In the genomic region with DNA sequence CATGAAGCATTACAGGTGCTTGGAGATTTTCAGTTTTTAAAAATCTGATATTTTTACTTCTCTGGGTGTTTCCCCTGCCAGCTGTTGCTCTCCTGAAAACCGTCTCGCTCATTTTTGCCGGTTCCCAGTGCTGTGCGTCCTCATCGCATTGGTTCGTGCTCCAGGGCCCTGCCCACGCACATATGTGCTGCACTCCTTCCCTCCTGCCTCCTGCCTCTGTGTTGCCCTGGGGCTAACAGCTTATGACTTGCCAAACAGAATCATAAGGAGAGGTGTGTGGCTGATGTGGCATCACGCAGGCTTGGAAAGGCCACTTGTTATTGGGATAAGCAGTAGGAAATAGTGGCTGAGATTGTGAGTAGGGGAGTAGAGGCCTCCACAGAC, we compare ENCODE assay signal across 10 cellular contexts. TPM values are rescaled to one million over a fixed set of nuclear protein-coding genes. Genes with fewer than 3 reads are reported as not detected.
DNase-seq lines count a peak whose midpoint lies in the region; ATAC-seq and TF ChIP-seq lines count a peak whose summit lies in the region.
"Had no signal": no experiment of that assay in that cellular context is flagged by ENCODE, and none has a peak within 500 bp of the region (broad histone marks: within the 10 kb centered on the region; RNA-seq: fewer than 3 reads in every experiment).

No MANE protein-coding gene starts in this region.

- H3K27me3 ChIP-seq in left ventricle myocardium inferior (ENCODE audit: low read depth) (no peaks in the 10 kb centered on the region), thoracic aorta (replicated peaks; ENCODE audit: insufficient read depth) (no peaks in the 10 kb centered on the region)

- peaks cover 58% of the 10 kb centered on the region for H3K4me1 ChIP-seq in left ventricle myocardium inferior
- peaks cover 36 to 73% of the 10 kb centered on the region in 2 donors for H3K4me1 ChIP-seq in thoracic aorta (ENCODE audit: control insufficient read depth in 1 of 2, low read depth in 2 of 2)

- H3K4me3 ChIP-seq in left ventricle myocardium inferior (peak overlapping the region; percentile 66), thoracic aorta (peak overlapping the region; percentile 38)

- H3K4me3 Mint-ChIP-seq in activated T-cell treated with anti-CD3 and anti-CD28 coated beads, Interleukin-2, amount 50 U/mL, for 24 hours, result peak overlapping the region; percentile 37
- peak overlapping the region; percentile 31 for H3K4me3 Mint-ChIP-seq in activated CD4-positive, alpha-beta memory T cell treated with anti-CD3 and anti-CD28 coated beads, Interleukin-2, amount 10 ng/mL, durations not matched to agents 7 days and 5 days

- DNase-seq in activated T-cell treated with anti-CD3 and anti-CD28 coated beads, Interleukin-2, amount 50 U/mL, for 24 hours, result no peak
- DNase-seq in activated T-cell treated with anti-CD3 and anti-CD28 coated beads, Interleukin-2, amount 50 U/mL, for 1 hour, result no peak
- DNase-seq in activated CD4-positive, alpha-beta memory T cell treated with anti-CD3 and anti-CD28 coated beads, Interleukin-2, amount 10 ng/mL, durations not matched to agents 7 days and 5 days, result no peak
- DNase-seq in left ventricle myocardium inferior, result peak; percentile 50
- no peak for DNase-seq in thoracic aorta (ENCODE audit: low spot score)
- no peak for DNase-seq in DMS53 (lab: John Stamatoyannopoulos, UW)
- no peak for DNase-seq in SK-N-DZ (ENCODE audit: low spot score)
- DNase-seq: HCEC 1CT, NCI-H1436 had no signal

- H3K27ac ChIP-seq in left ventricle myocardium inferior (replicated peaks) (peak overlapping the region; percentile 96), thoracic aorta (peak overlapping the region; percentile 98 to 99)

- POLR2A ChIA-PET in activated CD4-positive, alpha-beta memory T cell treated with anti-CD3 and anti-CD28 coated beads, Interleukin-2, amount 10 ng/mL, durations not matched to agents 7 days and 5 days (lab: Charles Lee), result interaction anchor here (1.4 kb wide), 1 partner anchor 10 kb away, joined by 3 read pairs; no protein-coding TSS in a partner anchor

- ATAC-seq in thoracic aorta (ENCODE audit: insufficient number of reproducible peaks, low FRiP score, low read depth) (no peak), GM19035 (IDR thresholded peaks at IDR 0.05; ENCODE audit: unreplicated experiment) (no peak)

- no peaks in the 10 kb centered on the region for H3K36me3 ChIP-seq in left ventricle myocardium inferior
- H3K36me3 ChIP-seq in thoracic aorta, result no peaks in the 10 kb centered on the region

- intact Hi-C loops in left ventricle myocardium inferior (cut with micrococcal nuclease), result no loop called here

- CTCF ChIA-PET in activated CD4-positive, alpha-beta memory T cell treated with anti-CD3 and anti-CD28 coated beads, Interleukin-2, amount 10 ng/mL, durations not matched to agents 7 days and 5 days (lab: Charles Lee), result interaction anchor here (4.2 kb wide), 1 partner anchor 13 kb away, joined by 21 read pairs; no protein-coding TSS in a partner anchor

- peaks cover 11% of the 10 kb centered on the region for H3K27me3 Mint-ChIP-seq in activated T-cell treated with anti-CD3 and anti-CD28 coated beads, Interleukin-2, amount 50 U/mL, for 24 hours
- H3K27me3 Mint-ChIP-seq in activated CD4-positive, alpha-beta memory T cell treated with anti-CD3 and anti-CD28 coated beads, Interleukin-2, amount 10 ng/mL, durations not matched to agents 7 days and 5 days, result peaks cover 9% of the 10 kb centered on the region

- H3K9me3 Mint-ChIP-seq in activated T-cell treated with anti-CD3 and anti-CD28 coated beads, Interleukin-2, amount 50 U/mL, for 24 hours, result no peaks in the 10 kb centered on the region
- no peaks in the 10 kb centered on the region for H3K9me3 Mint-ChIP-seq in activated CD4-positive, alpha-beta memory T cell treated with anti-CD3 and anti-CD28 coated beads, Interleukin-2, amount 10 ng/mL, durations not matched to agents 7 days and 5 days

- no peaks in the 10 kb centered on the region for H3K36me3 Mint-ChIP-seq in activated T-cell treated with anti-CD3 and anti-CD28 coated beads, Interleukin-2, amount 50 U/mL, for 24 hours (ENCODE audit: low read depth)
- H3K36me3 Mint-ChIP-seq in activated CD4-positive, alpha-beta memory T cell treated with anti-CD3 and anti-CD28 coated beads, Interleukin-2, amount 10 ng/mL, durations not matched to agents 7 days and 5 days (ENCODE audit: low read depth), result no peaks in the 10 kb centered on the region

- peaks cover 55% of the 10 kb centered on the region for H3K4me1 Mint-ChIP-seq in activated T-cell treated with anti-CD3 and anti-CD28 coated beads, Interleukin-2, amount 50 U/mL, for 24 hours (ENCODE audit: low read depth)
- peaks cover 52% of the 10 kb centered on the region for H3K4me1 Mint-ChIP-seq in activated CD4-positive, alpha-beta memory T cell treated with anti-CD3 and anti-CD28 coated beads, Interleukin-2, amount 10 ng/mL, durations not matched to agents 7 days and 5 days

- H3K27ac Mint-ChIP-seq in activated T-cell treated with anti-CD3 and anti-CD28 coated beads, Interleukin-2, amount 50 U/mL, for 24 hours, result no peak overlapping the region
- no peak overlapping the region for H3K27ac Mint-ChIP-seq in activated CD4-positive, alpha-beta memory T cell treated with anti-CD3 and anti-CD28 coated beads, Interleukin-2, amount 10 ng/mL, durations not matched to agents 7 days and 5 days

- TF ChIP-seq CTCF in left ventricle myocardium inferior (IDR thresholded peaks at IDR 0.05; ENCODE audit: borderline replicate concordance), result no peak
- no peak for TF ChIP-seq CTCF in thoracic aorta (IDR thresholded peaks at IDR 0.05)

- H3K9me3 ChIP-seq in left ventricle myocardium inferior (replicated peaks) (no peaks in the 10 kb centered on the region), thoracic aorta (no peaks in the 10 kb centered on the region)

RNA-seq across cellular contexts. Expression of a gene that starts 53.4 kb away (rescaled TPM):
- 10 to 100 TPM; 27.3 to 27.9 TPM for total RNA-seq in activated CD4-positive, alpha-beta memory T cell treated with anti-CD3 and anti-CD28 coated beads, Interleukin-2, amount 10 ng/mL, durations not matched to agents 7 days and 5 days
- total RNA-seq in left ventricle myocardium inferior (21.3 TPM), thoracic aorta (10 to 100 TPM; 19.8 to 23.7 TPM)
- 22.4 and 24.3 TPM in 2 replicates for polyA plus RNA-seq in SK-N-DZ (2014; cell fraction: cytosol; rRNA removed)
- 19.9 and 20.8 TPM in 2 replicates for polyA plus RNA-seq in SK-N-DZ (2014; cell fraction: nucleus; rRNA removed)

RNA-seq across cellular contexts. Expression of a gene that starts 53.6 kb away (rescaled TPM):
- 10 to 100 TPM; 36.5 to 37.2 TPM for total RNA-seq in activated CD4-positive, alpha-beta memory T cell treated with anti-CD3 and anti-CD28 coated beads, Interleukin-2, amount 10 ng/mL, durations not matched to agents 7 days and 5 days
- total RNA-seq in left ventricle myocardium inferior (29.7 TPM), thoracic aorta (10 to 100 TPM; 30.3 to 34.4 TPM)
- polyA plus RNA-seq in SK-N-DZ (2014; cell fraction: cytosol; rRNA removed), result 35.9 and 36.2 TPM in 2 replicates
- polyA plus RNA-seq in SK-N-DZ (2014; cell fraction: nucleus; rRNA removed), result 85.5 and 92.3 TPM in 2 replicates

RNA-seq across cellular contexts. Expression of a gene that starts 54.5 kb away (rescaled TPM):
- total RNA-seq in activated CD4-positive, alpha-beta memory T cell treated with anti-CD3 and anti-CD28 coated beads, Interleukin-2, amount 10 ng/mL, durations not matched to agents 7 days and 5 days, result 10 to 100 TPM; 58.4 to 58.6 TPM
- total RNA-seq in left ventricle myocardium inferior, result 390 TPM
- total RNA-seq in thoracic aorta, result 100 to 1,000 TPM in 1 of 2 donors, 10 to 100 TPM in 1; 99.5 to 118 TPM
- polyA plus RNA-seq in SK-N-DZ (2014; cell fraction: cytosol; rRNA removed), result 143 and 205 TPM in 2 replicates
- polyA plus RNA-seq in SK-N-DZ (2014; cell fraction: nucleus; rRNA removed), result 114 and 131 TPM in 2 replicates
